8 cellular contexts compared by ENCODE assay signal in the genomic region with DNA sequence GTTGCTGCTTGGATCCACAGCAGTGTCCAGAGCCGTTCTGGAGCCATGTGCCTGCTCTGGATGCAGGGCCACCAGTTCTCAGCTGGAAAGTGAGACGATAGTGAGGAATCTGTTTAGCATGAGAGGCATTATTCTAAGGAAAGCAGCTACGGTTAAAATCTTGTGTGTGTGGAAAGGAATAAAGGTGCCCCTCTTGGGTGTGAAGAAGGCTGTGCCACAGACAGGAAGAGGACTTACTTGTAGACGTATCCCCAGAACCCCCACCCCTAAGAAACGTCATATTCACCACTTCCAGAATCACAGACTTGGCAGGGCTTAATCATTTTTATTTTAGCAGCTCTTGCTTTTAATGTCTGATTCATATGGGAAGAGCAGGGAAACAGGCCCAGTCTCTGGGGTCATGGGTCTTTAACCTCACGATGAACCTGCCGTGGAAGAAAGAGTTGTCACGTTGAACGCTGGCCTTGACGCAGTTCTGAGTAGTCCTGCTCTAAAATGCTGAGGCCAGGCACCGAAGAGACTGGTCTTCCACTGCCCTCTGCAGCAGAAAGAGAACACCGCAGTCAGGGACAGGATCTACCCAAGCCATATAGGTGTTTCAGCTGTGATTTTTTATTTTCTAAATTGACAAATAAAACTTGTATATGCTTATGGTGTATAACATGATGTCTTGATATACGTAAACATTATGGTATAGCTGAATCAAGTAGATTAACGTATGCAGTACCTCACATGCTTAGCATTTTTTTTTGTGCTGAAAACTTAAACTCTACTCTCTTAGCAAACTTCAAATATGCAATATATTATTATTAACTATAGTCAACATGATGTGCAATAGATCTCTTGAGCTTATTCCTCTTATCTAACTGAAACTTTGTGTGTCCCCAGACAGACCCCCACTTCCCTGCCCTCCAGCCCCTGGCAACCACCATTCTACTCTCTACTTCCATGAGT. TPM values are rescaled to one million over a fixed set of nuclear protein-coding genes. Genes with fewer than 3 reads are reported as not detected.
DNase-seq lines count a peak whose midpoint lies in the region; ATAC-seq and TF ChIP-seq lines count a peak whose summit lies in the region.

No MANE protein-coding gene starts in this region.

- H3K9me3 ChIP-seq in fibroblast of lung (ENCODE audit: control insufficient read depth, insufficient read depth, low read depth, low read length) (no peaks in the 10 kb centered on the region), transverse colon (no peaks in the 10 kb centered on the region)

- ATAC-seq in GM18508 (IDR thresholded peaks at IDR 0.05; ENCODE audit: insufficient read depth, unreplicated experiment) = peak; percentile 87
- peak; percentile 91 for ATAC-seq in HG03139 (IDR thresholded peaks at IDR 0.05; ENCODE audit: unreplicated experiment)

- H3K36me3 ChIP-seq in fibroblast of lung (ENCODE audit: control insufficient read depth, insufficient read depth, low read length) = no peaks in the 10 kb centered on the region
- no peaks in the 10 kb centered on the region for H3K36me3 ChIP-seq in transverse colon

- H2AFZ ChIP-seq in fibroblast of lung (ENCODE audit: low read length) = peak overlapping the region; percentile 64

- peaks cover 6% of the 10 kb centered on the region for H3K4me1 Mint-ChIP-seq in nephron progenitor cell

- no peak overlapping the region for H3K27ac ChIP-seq in fibroblast of lung (ENCODE audit: insufficient read depth, low read length)
- no peak overlapping the region for H3K27ac ChIP-seq in transverse colon

- TF ChIP-seq EP300 in transverse colon (IDR thresholded peaks at IDR 0.05; ENCODE audit: low read depth) = no peak

- H3K27me3 Mint-ChIP-seq in nephron progenitor cell (ENCODE audit: low read depth, poor library complexity) = peaks cover 12% of the 10 kb centered on the region

- no peak overlapping the region for H3K9ac ChIP-seq in fibroblast of lung (ENCODE audit: insufficient read depth, low read length)

- intact Hi-C loops in transverse colon (cut with DNase I; ENCODE audit: low total_unique reads) = no loop called here

- H3K4me3 Mint-ChIP-seq in nephron progenitor cell = no peak overlapping the region

- H3K4me3 ChIP-seq in fibroblast of lung (replicated peaks in 1 of 4; ENCODE audit: control extremely low read depth in 1 of 4, insufficient read depth in 1 of 4, low read depth in 3 of 4, low read length in 4 of 4) (peak overlapping the region in 2 of 4 experiments; percentile 25 to 46), transverse colon (no peak overlapping the region)

- peaks cover 6% of the 10 kb centered on the region for H3K9me3 Mint-ChIP-seq in nephron progenitor cell

- H4K20me1 ChIP-seq in fibroblast of lung (ENCODE audit: control insufficient read depth, extremely low read depth, insufficient read depth, low read length) = no peaks in the 10 kb centered on the region

- peak overlapping the region; percentile 48 for H3K4me2 ChIP-seq in fibroblast of lung (ENCODE audit: extremely low read depth, insufficient read depth, low read length)

- WGBS in transverse colon (ENCODE audit: low coverage in 1 of 2), 2 donors = 8 to 16% methylated on average over 12 to 14 of the region's 14 CpGs

- H3K4me1 ChIP-seq in fibroblast of lung (ENCODE audit: control insufficient read depth, extremely low read depth, insufficient read depth, low read length) (no peaks in the 10 kb centered on the region), transverse colon (peaks cover 0 to 5% (median 0%) of the 10 kb centered on the region in 4 donors)

- H3K27me3 ChIP-seq in fibroblast of lung (ENCODE audit: control insufficient read depth, insufficient read depth, low read length) (peaks cover 2% of the 10 kb centered on the region), transverse colon (no peaks in the 10 kb centered on the region)

- in situ Hi-C loops in transverse colon (cut with MboI; ENCODE audit: low pct_ligation_motif_present in 1 of 4, low pct_unique_long_range_greater_than_20kb in 1 of 4, low sequenced_read_pairs in 3 of 4) = loop anchor here in 1 of 4 donors (10.0 to 25.0 kb wide), 2 partner anchors 93 to 296 kb away; a partner anchor contains a TSS

- TF ChIP-seq CTCF in fibroblast of lung (conservative IDR thresholded peaks at IDR 0.05 in 1 of 2, IDR thresholded peaks at IDR 0.05 in 1 of 2; ENCODE audit: low read depth in 1 of 2, low read length in 2 of 2) = peak; percentile 77 to 98
- peak; percentile 73 for TF ChIP-seq CTCF in nephron progenitor cell (IDR thresholded peaks at IDR 0.05)
- peak; percentile 63 to 82 (median 78) for TF ChIP-seq CTCF in transverse colon (IDR thresholded peaks at IDR 0.05)

- DNase-seq in AG08395 (ENCODE audit: low spot score) (peak; percentile 67), NCI-H748 treated with DMSO at 0.1 percent for 48 hours (lab: John Stamatoyannopoulos, UW) (peak; percentile 22), fibroblast of lung (ENCODE audit: low read depth in 2 of 2) (peak; percentile 60 to 81), nephron progenitor cell (peak; percentile 57), transverse colon (peak; percentile 65)
- peak; percentile 38 for DNase-seq in activated T-cell treated with anti-CD3 and anti-CD28 coated beads, Interleukin-2, amount 50 U/mL, for 1 hour

- no peaks in the 10 kb centered on the region for H3K79me2 ChIP-seq in fibroblast of lung (ENCODE audit: control insufficient read depth, insufficient read depth, low read length)

- no peak overlapping the region for H3K27ac Mint-ChIP-seq in nephron progenitor cell

- H3K36me3 Mint-ChIP-seq in nephron progenitor cell (ENCODE audit: low read depth) = no peaks in the 10 kb centered on the region

- TF ChIP-seq POLR2A in transverse colon (IDR thresholded peaks at IDR 0.05) = no peak

RNA-seq across cellular contexts. Expression of a gene that starts 38.8 kb away (rescaled TPM):
- total RNA-seq in fibroblast of lung (not detected in 2 replicates), transverse colon (10 to 100 TPM in 1 of 4 donors, 1 to 10 TPM in 1, not detected in 2; 4.4 to 41.9 TPM)
- not detected in 2 replicates for polyA plus RNA-seq in fibroblast of lung
- polyA plus RNA-seq in fibroblast of lung (2012) = not detected in 2 replicates
- not detected in 2 replicates for polyA minus RNA-seq in fibroblast of lung (ENCODE audit: low replicate concordance)
